Comparison of ENCODE assay signal across 9 cellular contexts in genomic region chr2:205612661-205613060, GRCh38.
DNase-seq lines count a peak whose midpoint lies in the region; ATAC-seq and TF ChIP-seq lines count a peak whose summit lies in the region.
"Had no signal": no experiment of that assay in that cellular context is flagged by ENCODE, and none has a peak within 500 bp of the region (broad histone marks: within the 10 kb centered on the region; RNA-seq: fewer than 3 reads in every experiment).

No MANE protein-coding gene starts in this region.

- peaks cover 11% of the 10 kb centered on the region for H3F3A ChIP-seq in smooth muscle cell (ENCODE audit: low read depth)

- H3K79me2 ChIP-seq in smooth muscle cell (ENCODE audit: low read depth), result no peaks in the 10 kb centered on the region

- no peaks in the 10 kb centered on the region for H4K20me1 ChIP-seq in smooth muscle cell (ENCODE audit: low read depth)

- H3K9ac ChIP-seq in smooth muscle cell (ENCODE audit: low read depth), result no peak overlapping the region

- TF ChIP-seq CTCF in smooth muscle cell (IDR thresholded peaks at IDR 0.05; ENCODE audit: borderline replicate concordance, insufficient read depth, poor library complexity, severe bottlenecking) (no peak), uterus (IDR thresholded peaks at IDR 0.05) (no peak), Peyer's patch (IDR thresholded peaks at IDR 0.05) (no peak)

- H3K9me3 ChIP-seq in smooth muscle cell (replicated peaks; ENCODE audit: low read depth) (no peaks in the 10 kb centered on the region), uterus (no peaks in the 10 kb centered on the region), Peyer's patch (no peaks in the 10 kb centered on the region)

- H3K4me1 ChIP-seq in smooth muscle cell (ENCODE audit: low read depth) (peaks cover 22% of the 10 kb centered on the region), uterus (no peaks in the 10 kb centered on the region), Peyer's patch (no peaks in the 10 kb centered on the region)

- peaks cover 36% of the 10 kb centered on the region for H3K27me3 Mint-ChIP-seq in activated naive CD4-positive, alpha-beta T cell treated with anti-CD3 and anti-CD28 coated beads, Interleukin-2, amount 10 ng/mL, durations not matched to agents 7 days and 5 days

- H3K27ac ChIP-seq in smooth muscle cell (ENCODE audit: low read depth) (peak overlapping the region; percentile 4), uterus (peak overlapping the region; percentile 75), Peyer's patch (no peak overlapping the region)

- H3K4me3 ChIP-seq in smooth muscle cell, result no peak overlapping the region
- H3K4me3 ChIP-seq in uterus, result no peak overlapping the region
- H3K4me3 ChIP-seq in Peyer's patch, result no peak overlapping the region

- peaks cover 12% of the 10 kb centered on the region for H3K27me3 ChIP-seq in smooth muscle cell (ENCODE audit: low read depth)
- H3K27me3 ChIP-seq in uterus, result no peaks in the 10 kb centered on the region
- H3K27me3 ChIP-seq in Peyer's patch, result no peaks in the 10 kb centered on the region

- DNase-seq in activated T-cell treated with anti-CD3 and anti-CD28 coated beads for 24 hours (ENCODE audit: low read depth) (peak; percentile 41), smooth muscle cell (lab: John Stamatoyannopoulos, UW; ENCODE audit: unreplicated experiment) (no peak), uterus (no peak), Right ventricle myocardium superior (no peak), Peyer's patch (no peak)
- DNase-seq in activated T-cell treated with anti-CD3 and anti-CD28 coated beads, Interleukin-2, amount 50 U/mL, for 1 hour, result no peak
- DNase-seq in activated naive CD4-positive, alpha-beta T cell treated with anti-CD3 and anti-CD28 coated beads, Interleukin-2, amount 10 ng/mL, durations not matched to agents 7 days and 5 days, result peak; percentile 29
- DNase-seq: glutamatergic neuron had no signal

- TF ChIP-seq POLR2A in uterus (IDR thresholded peaks at IDR 0.05) (no peak), Peyer's patch (IDR thresholded peaks at IDR 0.05) (no peak)

- no peak overlapping the region for H3K27ac Mint-ChIP-seq in activated naive CD4-positive, alpha-beta T cell treated with anti-CD3 and anti-CD28 coated beads, Interleukin-2, amount 10 ng/mL, durations not matched to agents 7 days and 5 days

- no peak for ATAC-seq in HG02852 (IDR thresholded peaks at IDR 0.05; ENCODE audit: unreplicated experiment)
- no peak for ATAC-seq in Right ventricle myocardium superior (ENCODE audit: poor library complexity)

- peaks cover 3% of the 10 kb centered on the region for H3K9me3 Mint-ChIP-seq in activated naive CD4-positive, alpha-beta T cell treated with anti-CD3 and anti-CD28 coated beads, Interleukin-2, amount 10 ng/mL, durations not matched to agents 7 days and 5 days

- H2AFZ ChIP-seq in smooth muscle cell (ENCODE audit: low read depth), result no peak overlapping the region

- H3K4me1 Mint-ChIP-seq in activated naive CD4-positive, alpha-beta T cell treated with anti-CD3 and anti-CD28 coated beads, Interleukin-2, amount 10 ng/mL, durations not matched to agents 7 days and 5 days, result peaks cover 27% of the 10 kb centered on the region

- 13% methylated on average over 5 of the region's 5 CpGs for WGBS in smooth muscle cell (ENCODE audit: low lambda C conversion rate)

- intact Hi-C loops in uterus (cut with DNase I; ENCODE audit: low total_unique reads) (no loop called here), Right ventricle myocardium superior (cut with DNase I) (no loop called here)

- H3K36me3 Mint-ChIP-seq in activated naive CD4-positive, alpha-beta T cell treated with anti-CD3 and anti-CD28 coated beads, Interleukin-2, amount 10 ng/mL, durations not matched to agents 7 days and 5 days, result no peaks in the 10 kb centered on the region

- H3K4me3 Mint-ChIP-seq in activated naive CD4-positive, alpha-beta T cell treated with anti-CD3 and anti-CD28 coated beads, Interleukin-2, amount 10 ng/mL, durations not matched to agents 7 days and 5 days, result no peak overlapping the region

- CTCF ChIA-PET in activated naive CD4-positive, alpha-beta T cell treated with anti-CD3 and anti-CD28 coated beads, Interleukin-2, amount 10 ng/mL, durations not matched to agents 7 days and 5 days (lab: Charles Lee), result interaction anchor here (0.6 kb wide), 1 partner anchor 316 kb away, joined by 3 read pairs; no protein-coding TSS in a partner anchor

- H3K4me2 ChIP-seq in smooth muscle cell, result peak overlapping the region; percentile 32

- H3K36me3 ChIP-seq in smooth muscle cell (ENCODE audit: low read depth) (no peaks in the 10 kb centered on the region), uterus (no peaks in the 10 kb centered on the region), Peyer's patch (no peaks in the 10 kb centered on the region)

Comparison
In these comparisons a context has a peak if more than half of its experiments do, and no peak if none do; other contexts are left out.
1. DNase-seq: peak in activated T-cell treated with anti-CD3 and anti-CD28 coated beads for 24 hours (single experiment) and activated naive CD4-positive, alpha-beta T cell treated with anti-CD3 and anti-CD28 coated beads, Interleukin-2, amount 10 ng/mL, durations not matched to agents 7 days and 5 days (single experiment); none in activated T-cell treated with anti-CD3 and anti-CD28 coated beads, Interleukin-2, amount 50 U/mL, for 1 hour (single experiment), smooth muscle cell (single experiment), uterus (0 of 2), Right ventricle myocardium superior (single experiment) and Peyer's patch (0 of 3).
2. H3K27ac ChIP-seq: peak in smooth muscle cell (single experiment) and uterus (2 of 2); none in Peyer's patch (0 of 4).